In genomic region chrX:18887177-18887820, GRCh38 we compare ENCODE assay signal across 8 cellular contexts.
DNase-seq lines count a peak whose midpoint lies in the region; ATAC-seq and TF ChIP-seq lines count a peak whose summit lies in the region.

No MANE protein-coding gene starts in this region.

- peak overlapping the region; percentile 68 for H3K4me3 Mint-ChIP-seq in activated CD4-positive, alpha-beta T cell treated with anti-CD3 and anti-CD28 coated beads for 36 hours
- H3K4me3 Mint-ChIP-seq in chondrocyte (ENCODE audit: unreplicated experiment) (peak overlapping the region; percentile 64), mesothelial cell of epicardium (peak overlapping the region; percentile 70)

- ATAC-seq in activated CD4-positive, alpha-beta T cell treated with anti-CD3 and anti-CD28 coated beads for 36 hours = no peak

- no peaks in the 10 kb centered on the region for H3K36me3 ChIP-seq in thyroid gland

- peak overlapping the region; percentile 56 to 74 (median 68) for H3K27ac ChIP-seq in thyroid gland

- no peak overlapping the region for H3K4me3 ChIP-seq in thyroid gland (replicated peaks in 1 of 3)

- CTCF ChIA-PET in activated CD4-positive, alpha-beta T cell treated with anti-CD3 and anti-CD28 coated beads for 36 hours (lab: Charles Lee) = interaction anchor here (0.6 kb wide), 1 partner anchor 1218 kb away, joined by 3 read pairs; no protein-coding TSS in a partner anchor

- DNase-seq in activated CD4-positive, alpha-beta T cell treated with anti-CD3 and anti-CD28 coated beads for 36 hours = peak; percentile 27
- no peak for DNase-seq in activated CD4-positive, alpha-beta T cell treated with anti-CD3 and anti-CD28 coated beads, Interleukin-2, amount 50 U/mL, for 1 hour
- no peak for DNase-seq in chondrocyte (ENCODE audit: low spot score)
- DNase-seq in mesothelial cell of epicardium (ENCODE audit: low spot score in 2 of 2, unreplicated experiment in 2 of 2) = no peak
- peak; percentile 22 to 27 for DNase-seq in thyroid gland
- DNase-seq in HPDE6-E6E7 (ENCODE audit: extremely low spot score) = no peak
- DNase-seq in pons (ENCODE audit: low spot score) = no peak
- DNase-seq in NAMALWA (ENCODE audit: low spot score) = no peak

- no peaks in the 10 kb centered on the region for H3K27me3 ChIP-seq in thyroid gland

- H3K4me1 ChIP-seq in thyroid gland = peaks cover 0 to 24% of the 10 kb centered on the region in 2 donors

- WGBS in thyroid gland, 2 donors = 46% methylated on average over 8 of the region's 25 CpGs; no CpG with 5 or more reads in 1 of the 2 donors

- H3K27ac Mint-ChIP-seq in activated CD4-positive, alpha-beta T cell treated with anti-CD3 and anti-CD28 coated beads for 36 hours = peak overlapping the region; percentile 90
- H3K27ac Mint-ChIP-seq in chondrocyte (ENCODE audit: unreplicated experiment) = peak overlapping the region; percentile 97
- peak overlapping the region; percentile 82 for H3K27ac Mint-ChIP-seq in mesothelial cell of epicardium

- intact Hi-C loops in activated CD4-positive, alpha-beta T cell treated with anti-CD3 and anti-CD28 coated beads for 36 hours (cut with DNase I, micrococcal nuclease) = loop anchor here (2.0 to 10.0 kb wide), 5 partner anchors 98 to 495 kb away; partner anchors contain the start of genes CDKL5 (in 2 of the 2) and PHKA2 (in 1 of the 2)
- intact Hi-C loops in thyroid gland (cut with DNase I) = no loop called here

- peaks cover 29% of the 10 kb centered on the region for H3K4me1 Mint-ChIP-seq in activated CD4-positive, alpha-beta T cell treated with anti-CD3 and anti-CD28 coated beads for 36 hours
- H3K4me1 Mint-ChIP-seq in chondrocyte (ENCODE audit: low read depth) = peaks cover 45% of the 10 kb centered on the region
- peaks cover 24% of the 10 kb centered on the region for H3K4me1 Mint-ChIP-seq in mesothelial cell of epicardium

- POLR2A ChIA-PET in activated CD4-positive, alpha-beta T cell treated with anti-CD3 and anti-CD28 coated beads for 36 hours (lab: Charles Lee) = no interaction called here

- TF ChIP-seq CTCF in chondrocyte (IDR thresholded peaks at IDR 0.05) (no peak), mesothelial cell of epicardium (IDR thresholded peaks at IDR 0.05; ENCODE audit: unreplicated experiment) (no peak), thyroid gland (IDR thresholded peaks at IDR 0.05) (no peak)

- H3K9me3 ChIP-seq in thyroid gland = no peaks in the 10 kb centered on the region

- no peaks in the 10 kb centered on the region for H3K27me3 Mint-ChIP-seq in activated CD4-positive, alpha-beta T cell treated with anti-CD3 and anti-CD28 coated beads for 36 hours
- H3K27me3 Mint-ChIP-seq in chondrocyte (ENCODE audit: low read depth) (no peaks in the 10 kb centered on the region), mesothelial cell of epicardium (ENCODE audit: low read depth) (no peaks in the 10 kb centered on the region)

- TF ChIP-seq POLR2A in thyroid gland (IDR thresholded peaks at IDR 0.05) = no peak

- no peaks in the 10 kb centered on the region for H3K9me3 Mint-ChIP-seq in activated CD4-positive, alpha-beta T cell treated with anti-CD3 and anti-CD28 coated beads for 36 hours (ENCODE audit: low read depth)
- H3K9me3 Mint-ChIP-seq in chondrocyte (ENCODE audit: low read depth) (peaks cover 7% of the 10 kb centered on the region), mesothelial cell of epicardium (peaks cover 11% of the 10 kb centered on the region)

- no peaks in the 10 kb centered on the region for H3K36me3 Mint-ChIP-seq in activated CD4-positive, alpha-beta T cell treated with anti-CD3 and anti-CD28 coated beads for 36 hours (ENCODE audit: low read depth)
- H3K36me3 Mint-ChIP-seq in chondrocyte (ENCODE audit: low read depth) (no peaks in the 10 kb centered on the region), mesothelial cell of epicardium (no peaks in the 10 kb centered on the region)

Comparison
In these comparisons a context has a peak if more than half of its experiments do, and no peak if none do; other contexts are left out.
1. DNase-seq: peak in activated CD4-positive, alpha-beta T cell treated with anti-CD3 and anti-CD28 coated beads for 36 hours (single experiment) and thyroid gland (2 of 2); none in activated CD4-positive, alpha-beta T cell treated with anti-CD3 and anti-CD28 coated beads, Interleukin-2, amount 50 U/mL, for 1 hour (single experiment), chondrocyte (single experiment), mesothelial cell of epicardium (0 of 2), HPDE6-E6E7 (single experiment), pons (single experiment) and NAMALWA (single experiment).
2. Peak in every context shown above with its lines, with median percentiles within 50 percentile points of each other: H3K27ac Mint-ChIP-seq and H3K4me3 Mint-ChIP-seq.